ENCODE assay signal across 3 cellular contexts in genomic region chr17:15730535-15730934, GRCh38. TPM values are rescaled to one million over a fixed set of nuclear protein-coding genes. Genes with fewer than 3 reads are reported as not detected.
"Had no signal": no experiment of that assay in that cellular context is flagged by ENCODE, and none has a peak within 500 bp of the region (broad histone marks: within the 10 kb centered on the region; RNA-seq: fewer than 3 reads in every experiment).

No MANE protein-coding gene starts in this region.

RNA-seq across cellular contexts. Expression of gene TBC1D26, which starts 1.5 kb away (rescaled TPM):
- total RNA-seq: thoracic aorta, upper lobe of right lung had no signal
- polyA plus RNA-seq: urinary bladder had no signal
